ENCODE assay signal across 1 cellular context in the genomic region with DNA sequence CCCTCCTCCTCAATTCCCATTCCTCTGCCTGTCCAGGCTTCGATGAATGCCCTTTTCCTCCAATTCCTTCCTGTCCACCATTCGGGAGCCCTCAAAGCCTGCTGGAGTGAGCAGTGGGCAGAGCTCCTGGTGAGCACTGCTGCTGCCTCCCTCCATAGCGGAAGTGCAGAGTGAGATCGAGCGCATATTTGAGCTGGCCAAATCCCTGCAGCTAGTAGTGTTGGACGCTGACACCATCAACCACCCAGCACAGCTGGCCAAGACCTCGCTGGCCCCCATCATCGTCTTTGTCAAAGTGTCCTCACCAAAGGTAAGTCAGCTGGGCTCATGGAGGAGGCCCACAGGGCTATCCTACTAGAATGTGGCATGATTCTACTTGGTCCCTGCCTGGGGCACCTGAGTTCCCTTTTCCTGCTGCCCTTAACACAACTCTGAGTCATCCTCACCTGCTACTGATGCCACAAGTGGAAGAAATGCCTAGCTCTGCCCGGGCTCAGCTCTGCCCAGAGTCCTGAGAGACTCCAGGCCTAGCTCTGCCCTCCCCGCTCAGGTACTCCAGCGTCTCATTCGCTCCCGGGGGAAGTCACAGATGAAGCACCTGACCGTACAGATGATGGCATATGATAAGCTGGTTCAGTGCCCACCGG.
A peak's percentile ranks its signal among the peaks of the same experiment; 100 is the strongest.
TF ChIP-seq lines count a peak whose summit lies in the region.

No MANE protein-coding gene starts in this region.

TF ChIP-seq in HEK293, 187 proteins besides CTCF, POLR2A, EP300 and RAD21:
- TF ChIP-seq ZNF747 (tag by site-specific recombination; IDR thresholded peaks at IDR 0.05) = no peak
- peak; percentile 61 for TF ChIP-seq SCRT2 (tag by site-specific recombination; IDR thresholded peaks at IDR 0.05)
